9 cellular contexts compared by ENCODE assay signal in genomic region chr17:3879181-3879580, GRCh38. TPM values are rescaled to one million over a fixed set of nuclear protein-coding genes. Genes with fewer than 3 reads are reported as not detected.
DNase-seq lines count a peak whose midpoint lies in the region; ATAC-seq, FAIRE-seq and TF ChIP-seq lines count a peak whose summit lies in the region.
"Had no signal": no experiment of that assay in that cellular context is flagged by ENCODE, and none has a peak within 500 bp of the region (broad histone marks: within the 10 kb centered on the region; RNA-seq: fewer than 3 reads in every experiment).

No MANE protein-coding gene starts in this region.

- POLR2A ChIA-PET in activated CD4-positive, alpha-beta memory T cell treated with anti-CD3 and anti-CD28 coated beads, Interleukin-2, amount 10 ng/mL, durations not matched to agents 7 days and 5 days (lab: Charles Lee): no interaction called here

- ATAC-seq in left lung (peak; percentile 38), sciatic nerve (no peak)
- ATAC-seq in activated CD4-positive, CD25-positive, alpha-beta regulatory T cell treated with anti-CD3 and anti-CD28 coated beads, Interleukin-2, amount 50 U/mL, for 24 hours: no peak

- no peak for TF ChIP-seq CTCF in D721Med (IDR thresholded peaks at IDR 0.05; ENCODE audit: insufficient read depth, missing control alignments)
- TF ChIP-seq CTCF in left lung (IDR thresholded peaks at IDR 0.05): no peak

- no peak overlapping the region for H3K27ac Mint-ChIP-seq in activated CD4-positive, alpha-beta memory T cell treated with anti-CD3 and anti-CD28 coated beads, Interleukin-2, amount 10 ng/mL, durations not matched to agents 7 days and 5 days

- peak; percentile 99 for DNase-seq in D721Med (ENCODE audit: insufficient read length, low spot score)
- peak; percentile 55 for DNase-seq in NCI-H2227 (lab: John Stamatoyannopoulos, UW; ENCODE audit: unreplicated experiment)
- DNase-seq in cerebellar cortex (ENCODE audit: low spot score): peak; percentile 57
- no peak for DNase-seq in left lung
- DNase-seq in activated CD4-positive, alpha-beta memory T cell treated with anti-CD3 and anti-CD28 coated beads, Interleukin-2, amount 10 ng/mL, durations not matched to agents 7 days and 5 days: no peak
- DNase-seq in NCI-H526 (lab: John Stamatoyannopoulos, UW): no peak
- DNase-seq in sciatic nerve (ENCODE audit: low spot score): no peak
- DNase-seq: NCI-H1048 had no signal

- H3K27ac ChIP-seq in left lung: no peak overlapping the region

- H3K27me3 ChIP-seq in left lung: no peaks in the 10 kb centered on the region

- H3K9me3 Mint-ChIP-seq in activated CD4-positive, alpha-beta memory T cell treated with anti-CD3 and anti-CD28 coated beads, Interleukin-2, amount 10 ng/mL, durations not matched to agents 7 days and 5 days: no peaks in the 10 kb centered on the region

- intact Hi-C loops in left lung (cut with DNase I): no loop called here
- intact Hi-C loops in sciatic nerve (cut with DNase I): no loop called here

- H3K27me3 Mint-ChIP-seq in activated CD4-positive, alpha-beta memory T cell treated with anti-CD3 and anti-CD28 coated beads, Interleukin-2, amount 10 ng/mL, durations not matched to agents 7 days and 5 days: no peaks in the 10 kb centered on the region

- FAIRE-seq in D721Med (lab: Jason Lieb, UNC): peak; percentile 90

- H3K36me3 ChIP-seq in left lung: peaks cover 0 to 72% of the 10 kb centered on the region in 2 donors

- H3K4me3 ChIP-seq in left lung: no peak overlapping the region

- no peaks in the 10 kb centered on the region for H3K4me1 ChIP-seq in left lung

- CTCF ChIA-PET in activated CD4-positive, alpha-beta memory T cell treated with anti-CD3 and anti-CD28 coated beads, Interleukin-2, amount 10 ng/mL, durations not matched to agents 7 days and 5 days (lab: Charles Lee): interaction anchor here (1.2 to 1.3 kb wide), 2 partner anchors 15 to 35 kb away, joined by 4 to 7 read pairs; no protein-coding TSS in a partner anchor

- no peaks in the 10 kb centered on the region for H3K36me3 Mint-ChIP-seq in activated CD4-positive, alpha-beta memory T cell treated with anti-CD3 and anti-CD28 coated beads, Interleukin-2, amount 10 ng/mL, durations not matched to agents 7 days and 5 days (ENCODE audit: low read depth)

- H3K9me3 ChIP-seq in left lung: no peaks in the 10 kb centered on the region

- H3K4me1 Mint-ChIP-seq in activated CD4-positive, alpha-beta memory T cell treated with anti-CD3 and anti-CD28 coated beads, Interleukin-2, amount 10 ng/mL, durations not matched to agents 7 days and 5 days: no peaks in the 10 kb centered on the region

- H3K4me3 Mint-ChIP-seq in activated CD4-positive, alpha-beta memory T cell treated with anti-CD3 and anti-CD28 coated beads, Interleukin-2, amount 10 ng/mL, durations not matched to agents 7 days and 5 days: no peak overlapping the region

RNA-seq across cellular contexts. Expression of gene CAMKK1, which starts 13.7 kb away (rescaled TPM):
- 10 to 100 TPM in 1 of 2 donors, 1 to 10 TPM in 1; 3.9 to 13.4 TPM for total RNA-seq in left lung
- total RNA-seq in activated CD4-positive, alpha-beta memory T cell treated with anti-CD3 and anti-CD28 coated beads, Interleukin-2, amount 10 ng/mL, durations not matched to agents 7 days and 5 days: 1 to 10 TPM; 1.4 to 1.8 TPM
- 7.7 TPM for total RNA-seq in sciatic nerve

RNA-seq across cellular contexts. Expression of gene NCBP3, which starts 33.1 kb away (rescaled TPM):
- total RNA-seq in left lung: 10 to 100 TPM; 30.6 to 31.8 TPM
- total RNA-seq in activated CD4-positive, alpha-beta memory T cell treated with anti-CD3 and anti-CD28 coated beads, Interleukin-2, amount 10 ng/mL, durations not matched to agents 7 days and 5 days: 10 to 100 TPM; 42.8 to 43.9 TPM
- total RNA-seq in sciatic nerve: 42.3 TPM

RNA-seq across cellular contexts. Expression of gene P2RX1, which starts 37.1 kb away (rescaled TPM):
- total RNA-seq in left lung (10 to 100 TPM in 1 of 2 donors, 1 to 10 TPM in 1; 3.9 to 12.1 TPM), sciatic nerve (7.3 TPM)
- under 1 TPM; 0.45 to 0.65 TPM for total RNA-seq in activated CD4-positive, alpha-beta memory T cell treated with anti-CD3 and anti-CD28 coated beads, Interleukin-2, amount 10 ng/mL, durations not matched to agents 7 days and 5 days

Comparison
In these comparisons a context has a peak if more than half of its experiments do, and no peak if none do; other contexts are left out.
1. DNase-seq: peak in D721Med (single experiment), NCI-H2227 (single experiment) and cerebellar cortex (single experiment); none in left lung (0 of 2), activated CD4-positive, alpha-beta memory T cell treated with anti-CD3 and anti-CD28 coated beads, Interleukin-2, amount 10 ng/mL, durations not matched to agents 7 days and 5 days (single experiment), NCI-H526 (0 of 2) and sciatic nerve (single experiment).